21 cellular contexts compared by ENCODE assay signal in genomic region chr21:44432841-44433790, GRCh38. TPM values are rescaled to one million over a fixed set of nuclear protein-coding genes. Genes with fewer than 3 reads are reported as not detected.
DNase-seq lines count a peak whose midpoint lies in the region; ATAC-seq and TF ChIP-seq lines count a peak whose summit lies in the region.
"Had no signal": no experiment of that assay in that cellular context is flagged by ENCODE, and none has a peak within 500 bp of the region (broad histone marks: within the 10 kb centered on the region; RNA-seq: fewer than 3 reads in every experiment).

No MANE protein-coding gene starts in this region.

- H3K27me3 Mint-ChIP-seq in type B pancreatic cell: no peaks in the 10 kb centered on the region
- H3K27me3 Mint-ChIP-seq: CD4-positive, alpha-beta memory T cell; naive B cell had no signal

- H3K9ac ChIP-seq in SK-N-SH: no peak overlapping the region

- TF ChIP-seq EP300 in SK-N-SH (IDR thresholded peaks at IDR 0.05; ENCODE audit: borderline replicate concordance in 1 of 2, low read depth in 1 of 2, low read length in 1 of 2): no peak

- intact Hi-C loops in cardiac septum (cut with DNase I): no loop called here

- H2AFZ ChIP-seq in SK-N-SH (ENCODE audit: low read depth): no peak overlapping the region

- ATAC-seq in SK-N-SH treated with all-trans-retinoic acid at 6 μM for 48 hours (no peak), HG03196 (IDR thresholded peaks at IDR 0.05; ENCODE audit: unreplicated experiment) (no peak)
- ATAC-seq: pancreas had no signal

- H3K4me3 Mint-ChIP-seq in type B pancreatic cell: no peak overlapping the region

- no peak overlapping the region for H3K4me2 ChIP-seq in SK-N-SH

- peaks cover 15% of the 10 kb centered on the region for H3K9me3 Mint-ChIP-seq in type B pancreatic cell

- no peak overlapping the region for H3K27ac Mint-ChIP-seq in type B pancreatic cell

- no peaks in the 10 kb centered on the region for H3K4me1 Mint-ChIP-seq in type B pancreatic cell (ENCODE audit: unreplicated experiment)
- H3K4me1 Mint-ChIP-seq: CD4-positive, alpha-beta memory T cell had no signal

- H3K79me2 ChIP-seq in SK-N-SH (ENCODE audit: insufficient read depth): no peaks in the 10 kb centered on the region

- no peaks in the 10 kb centered on the region for H3K9me2 ChIP-seq in SK-N-SH

- peaks cover 8% of the 10 kb centered on the region for H3F3A ChIP-seq in SK-N-SH (replicated peaks; ENCODE audit: insufficient read depth)

- no peak for TF ChIP-seq RAD21 in SK-N-SH (IDR thresholded peaks at IDR 0.05; ENCODE audit: low read length)

- POLR2A ChIA-PET in SK-N-SH (lab: Yijun Ruan, JAX): no interaction called here

- DNase-seq in SK-N-SH (peak; percentile 27), cardiac septum (ENCODE audit: low spot score) (peak; percentile 70), right atrium auricular region (ENCODE audit: low spot score) (no peak), mesenteric fat pad (ENCODE audit: low spot score) (peak; percentile 79), type B pancreatic cell (ENCODE audit: extremely low spot score, unreplicated experiment) (peak; percentile 62), T-helper 1 cell (no peak)
- DNase-seq: activated CD4-positive, alpha-beta T cell treated with anti-CD3 and anti-CD28 coated beads, Interleukin-2, amount 50 U/mL, for 48 hours; activated naive CD4-positive, alpha-beta T cell treated with anti-CD3 and anti-CD28 coated beads, Interleukin-2, amount 50 U/mL, for 16 hours; anterior cingulate cortex; CD4-positive, alpha-beta memory T cell; DMS 273 treated with DMSO at 0.1 percent for 48 hours; mesendoderm; naive B cell; NCI-H2029 treated with DMSO at 0.1 percent for 48 hours; NCI-H226 had no signal

- H3K27me3 ChIP-seq in SK-N-SH (ENCODE audit: insufficient read depth) (no peaks in the 10 kb centered on the region), right atrium auricular region (no peaks in the 10 kb centered on the region)
- H3K27me3 ChIP-seq: pancreas had no signal

- no peaks in the 10 kb centered on the region for H3K36me3 ChIP-seq in SK-N-SH (replicated peaks in 1 of 2; ENCODE audit: control insufficient read depth in 1 of 2, insufficient read depth in 2 of 2, low read length in 1 of 2)
- no peaks in the 10 kb centered on the region for H3K36me3 ChIP-seq in right atrium auricular region
- H3K36me3 ChIP-seq: pancreas had no signal

- H3K4me3 ChIP-seq in SK-N-SH (ENCODE audit: low read depth in 2 of 2, low read length in 1 of 2): no peak overlapping the region
- H3K4me3 ChIP-seq in right atrium auricular region: no peak overlapping the region
- H3K4me3 ChIP-seq: pancreas had no signal

- H3K27ac ChIP-seq in SK-N-SH (ENCODE audit: low read depth in 2 of 2, low read length in 1 of 2) (no peak overlapping the region), right atrium auricular region (no peak overlapping the region)
- H3K27ac ChIP-seq: 22Rv1, pancreas, VCaP had no signal

- H4K20me1 ChIP-seq in SK-N-SH (ENCODE audit: insufficient read depth): no peaks in the 10 kb centered on the region

- H3K36me3 Mint-ChIP-seq in type B pancreatic cell: no peaks in the 10 kb centered on the region

- peaks cover 0 to 33% of the 10 kb centered on the region in 2 experiments; a peak in 1 of 4 replicates for H3K4me1 ChIP-seq in SK-N-SH (ENCODE audit: control insufficient read depth in 1 of 2, insufficient read depth in 2 of 2, low read depth in 1 of 2, low read length in 1 of 2)
- H3K4me1 ChIP-seq in right atrium auricular region: no peaks in the 10 kb centered on the region
- H3K4me1 ChIP-seq: pancreas had no signal

- H3K9me3 ChIP-seq in SK-N-SH: peaks cover 9% of the 10 kb centered on the region
- H3K9me3 ChIP-seq in right atrium auricular region: peaks cover 0 to 11% of the 10 kb centered on the region in 2 donors

- CTCF ChIA-PET in SK-N-SH (lab: Yijun Ruan, JAX): interaction anchor here (1.1 to 1.2 kb wide), 2 partner anchors 47 to 64 kb away, joined by 3 to 4 read pairs; no protein-coding TSS in a partner anchor

- TF ChIP-seq CTCF in SK-N-SH (IDR thresholded peaks at IDR 0.05) (no peak), right atrium auricular region (IDR thresholded peaks at IDR 0.05) (no peak), type B pancreatic cell (conservative IDR thresholded peaks at IDR 0.05) (no peak)

- WGBS in SK-N-SH (ENCODE audit: low lambda C conversion rate): 72% methylated on average over 23 of the region's 34 CpGs

TF ChIP-seq in SK-N-SH, 30 proteins besides CTCF, POLR2A, EP300 and RAD21 (continues in another document):
- TF ChIP-seq JUND (IDR thresholded peaks at IDR 0.05) (no peak), FOXM1 (IDR thresholded peaks at IDR 0.05; ENCODE audit: low read depth) (no peak), NFIC (IDR thresholded peaks at IDR 0.05; ENCODE audit: borderline replicate concordance) (no peak), MEF2A (IDR thresholded peaks at IDR 0.05; ENCODE audit: borderline replicate concordance, low read depth) (no peak), FOSL2 (IDR thresholded peaks at IDR 0.05; ENCODE audit: borderline replicate concordance, low read depth) (no peak), SIN3A (IDR thresholded peaks at IDR 0.05; ENCODE audit: borderline replicate concordance, low read depth, low read length) (no peak), YY1 (IDR thresholded peaks at IDR 0.05; ENCODE audit: low read depth) (no peak), GABPA (IDR thresholded peaks at IDR 0.05; ENCODE audit: low read depth) (no peak), TEAD4 (IDR thresholded peaks at IDR 0.05; ENCODE audit: borderline replicate concordance, insufficient read depth) (no peak), SMC3 (IDR thresholded peaks at IDR 0.05; ENCODE audit: low read depth, low read length) (no peak), RFX5 (IDR thresholded peaks at IDR 0.05; ENCODE audit: low read length) (no peak)
- TF ChIP-seq, protein P1, sequence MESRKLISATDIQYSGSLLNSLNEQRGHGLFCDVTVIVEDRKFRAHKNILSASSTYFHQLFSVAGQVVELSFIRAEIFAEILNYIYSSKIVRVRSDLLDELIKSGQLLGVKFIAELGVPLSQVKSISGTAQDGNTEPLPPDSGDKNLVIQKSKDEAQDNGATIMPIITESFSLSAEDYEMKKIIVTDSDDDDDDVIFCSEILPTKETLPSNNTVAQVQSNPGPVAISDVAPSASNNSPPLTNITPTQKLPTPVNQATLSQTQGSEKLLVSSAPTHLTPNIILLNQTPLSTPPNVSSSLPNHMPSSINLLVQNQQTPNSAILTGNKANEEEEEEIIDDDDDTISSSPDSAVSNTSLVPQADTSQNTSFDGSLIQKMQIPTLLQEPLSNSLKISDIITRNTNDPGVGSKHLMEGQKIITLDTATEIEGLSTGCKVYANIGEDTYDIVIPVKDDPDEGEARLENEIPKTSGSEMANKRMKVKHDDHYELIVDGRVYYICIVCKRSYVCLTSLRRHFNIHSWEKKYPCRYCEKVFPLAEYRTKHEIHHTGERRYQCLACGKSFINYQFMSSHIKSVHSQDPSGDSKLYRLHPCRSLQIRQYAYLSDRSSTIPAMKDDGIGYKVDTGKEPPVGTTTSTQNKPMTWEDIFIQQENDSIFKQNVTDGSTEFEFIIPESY (IDR thresholded peaks at IDR 0.05; ENCODE audit: borderline replicate concordance, low read depth): no peak
- TF ChIP-seq, protein P2, sequence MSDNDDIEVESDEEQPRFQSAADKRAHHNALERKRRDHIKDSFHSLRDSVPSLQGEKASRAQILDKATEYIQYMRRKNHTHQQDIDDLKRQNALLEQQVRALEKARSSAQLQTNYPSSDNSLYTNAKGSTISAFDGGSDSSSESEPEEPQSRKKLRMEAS (IDR thresholded peaks at IDR 0.05; ENCODE audit: low read depth): no peak

TF ChIP-seq in SK-N-SH treated with all-trans-retinoic acid at 6 μM for 48 hours, 23 proteins besides CTCF, POLR2A, EP300 and RAD21 (continues in another document):
- TF ChIP-seq BACH2 (CRISPR knock-in tag; IDR thresholded peaks at IDR 0.05; ENCODE audit: borderline replicate concordance) (no peak), OSR1 (CRISPR knock-in tag; IDR thresholded peaks at IDR 0.05) (no peak), ZNF565 (CRISPR knock-in tag; conservative IDR thresholded peaks at IDR 0.05; ENCODE audit: low read depth) (no peak), RARB (CRISPR knock-in tag; IDR thresholded peaks at IDR 0.05) (no peak), TCF4 (CRISPR knock-in tag; IDR thresholded peaks at IDR 0.05; ENCODE audit: borderline replicate concordance) (no peak), ZFP30 (CRISPR knock-in tag; IDR thresholded peaks at IDR 0.05) (no peak), PATZ1 (CRISPR knock-in tag; IDR thresholded peaks at IDR 0.05; ENCODE audit: borderline replicate concordance) (no peak), ARNTL (CRISPR knock-in tag; IDR thresholded peaks at IDR 0.05; ENCODE audit: borderline replicate concordance, low read depth) (no peak)

RNA-seq across cellular contexts. Expression of gene LRRC3, which starts 22.2 kb away (rescaled TPM):
- polyA plus RNA-seq in SK-N-SH (2012; rRNA removed): 1.9 and 2.3 TPM in 2 replicates
- 0.91 and 1.5 TPM in 2 replicates for polyA plus RNA-seq in SK-N-SH (2012; cell fraction: cytosol; rRNA removed)
- 1.5 and 1.9 TPM in 2 replicates for polyA plus RNA-seq in SK-N-SH (2012; cell fraction: nucleus; rRNA removed)
- 2.9 TPM for total RNA-seq in cardiac septum
- 1 to 10 TPM; 1.1 to 1.7 TPM for total RNA-seq in right atrium auricular region
- 3.8 TPM for total RNA-seq in mesenteric fat pad
- 6.4 and 8.7 TPM in 2 replicates for total RNA-seq in type B pancreatic cell (ENCODE audit: low replicate concordance)
- total RNA-seq: M059J had no signal

Comparison
In these comparisons a context has a peak if more than half of its experiments do, and no peak if none do; other contexts are left out.
1. DNase-seq: peak in SK-N-SH (single experiment), cardiac septum (single experiment), mesenteric fat pad (single experiment) and type B pancreatic cell (single experiment); none in right atrium auricular region (single experiment) and T-helper 1 cell (0 of 5).